Comparison of ENCODE assay signal across 1 cellular context in the genomic region with DNA sequence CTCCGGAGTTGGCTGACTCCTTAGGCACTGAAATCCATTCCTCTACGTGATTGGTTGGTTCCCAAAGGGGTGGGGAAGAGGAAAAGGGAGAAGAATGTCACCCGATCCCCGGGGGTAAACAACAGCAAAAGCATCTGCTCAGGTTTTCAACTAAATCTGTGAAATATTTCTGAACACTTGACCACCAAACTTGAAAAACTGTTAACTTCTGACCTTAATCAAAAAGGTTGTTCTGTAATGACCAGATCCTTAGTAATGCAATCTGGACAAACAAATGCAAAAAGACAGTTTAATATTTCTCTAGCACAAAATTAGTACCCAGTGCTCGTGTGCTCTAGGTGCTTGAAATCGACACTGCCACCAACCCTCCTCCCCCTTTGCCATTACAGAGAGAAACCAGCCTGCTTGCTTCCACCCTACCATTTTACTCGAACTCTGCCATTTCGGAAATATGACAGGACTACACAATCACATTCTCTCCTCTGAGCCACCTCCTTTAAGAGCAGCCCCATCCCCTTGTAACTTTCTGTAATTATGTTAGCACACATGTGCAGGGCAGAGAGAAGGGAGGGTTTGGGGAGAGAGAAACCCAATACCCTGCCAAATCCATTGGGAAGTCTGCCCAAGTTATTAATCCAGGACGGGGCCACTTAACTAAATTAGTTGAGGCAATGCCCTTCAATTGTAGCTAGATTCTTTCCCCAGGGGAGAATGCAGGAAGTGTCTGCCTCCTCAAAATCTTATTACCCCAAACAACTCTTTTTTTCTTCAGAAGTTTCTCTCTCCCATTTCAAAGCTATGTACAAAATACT.
A peak's percentile ranks its signal among the peaks of the same experiment; 100 is the strongest.
TF ChIP-seq lines count a peak whose summit lies in the region.

No MANE protein-coding gene starts in this region.

TF ChIP-seq in H1, 55 proteins besides CTCF, POLR2A, EP300 and RAD21 (continued from another document):
- TF ChIP-seq SP4 (IDR thresholded peaks at IDR 0.05; ENCODE audit: low read length): no peak
- TF ChIP-seq MAFK (IDR thresholded peaks at IDR 0.05; ENCODE audit: low read depth, low read length): no peak
- no peak for TF ChIP-seq SP2 (IDR thresholded peaks at IDR 0.05; ENCODE audit: low read length)
- no peak for TF ChIP-seq CHD7 (IDR thresholded peaks at IDR 0.05; ENCODE audit: insufficient replicate concordance, low read length)
- TF ChIP-seq BRCA1 (IDR thresholded peaks at IDR 0.05; ENCODE audit: low read depth, low read length): no peak
- TF ChIP-seq JUN (IDR thresholded peaks at IDR 0.05; ENCODE audit: low read depth, low read length): no peak
- no peak for TF ChIP-seq CBX8 (IDR thresholded peaks at IDR 0.05; ENCODE audit: borderline replicate concordance, low read depth, low read length)
- no peak for TF ChIP-seq BACH1 (IDR thresholded peaks at IDR 0.05; ENCODE audit: low read length)
- TF ChIP-seq POU5F1 (IDR thresholded peaks at IDR 0.05; ENCODE audit: low read depth, low read length): no peak
- peak; percentile 35; the same call in 1 of the 2 replicates for TF ChIP-seq TBP (IDR thresholded peaks at IDR 0.05; ENCODE audit: low read depth, low read length)
- no peak for TF ChIP-seq ZNF274 (IDR thresholded peaks at IDR 0.05; ENCODE audit: borderline replicate concordance, extremely low read depth, low read length)
- no peak for TF ChIP-seq FOSL1 (IDR thresholded peaks at IDR 0.05; ENCODE audit: insufficient read depth, low read depth, low read length)
- TF ChIP-seq POLR2AphosphoS5 (IDR thresholded peaks at IDR 0.05; ENCODE audit: low read depth, low read length): no peak
- TF ChIP-seq ASH2L (IDR thresholded peaks at IDR 0.05; ENCODE audit: low read length): peak; percentile 70
- TF ChIP-seq RNF2 (IDR thresholded peaks at IDR 0.05; ENCODE audit: borderline replicate concordance, low read depth, low read length, missing control alignments, poor library complexity, severe bottlenecking): no peak
- no peak for TF ChIP-seq ATF2 (IDR thresholded peaks at IDR 0.05; ENCODE audit: low read length)
- TF ChIP-seq, protein P1, sequence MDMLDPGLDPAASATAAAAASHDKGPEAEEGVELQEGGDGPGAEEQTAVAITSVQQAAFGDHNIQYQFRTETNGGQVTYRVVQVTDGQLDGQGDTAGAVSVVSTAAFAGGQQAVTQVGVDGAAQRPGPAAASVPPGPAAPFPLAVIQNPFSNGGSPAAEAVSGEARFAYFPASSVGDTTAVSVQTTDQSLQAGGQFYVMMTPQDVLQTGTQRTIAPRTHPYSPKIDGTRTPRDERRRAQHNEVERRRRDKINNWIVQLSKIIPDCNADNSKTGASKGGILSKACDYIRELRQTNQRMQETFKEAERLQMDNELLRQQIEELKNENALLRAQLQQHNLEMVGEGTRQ (IDR thresholded peaks at IDR 0.05; ENCODE audit: low read length): no peak
- no peak for TF ChIP-seq CTBP2 (IDR thresholded peaks at IDR 0.05; ENCODE audit: borderline replicate concordance, insufficient read depth, insufficient read length, low read length)
- TF ChIP-seq BCL11A (IDR thresholded peaks at IDR 0.05; ENCODE audit: low read depth in 2 of 2, low read length in 2 of 2): no peak
- TF ChIP-seq SP1 (IDR thresholded peaks at IDR 0.05; ENCODE audit: low read depth, low read length): peak; percentile 87
- no peak for TF ChIP-seq EGR1 (IDR thresholded peaks at IDR 0.05; ENCODE audit: borderline replicate concordance, low read depth, low read length)
- TF ChIP-seq SUZ12 (IDR thresholded peaks at IDR 0.05; ENCODE audit: low read length): no peak
- TF ChIP-seq TAF7 (optimal IDR thresholded peaks at IDR 0.05; ENCODE audit: borderline replicate concordance, low read depth, low read length): no peak
- TF ChIP-seq TEAD4 (IDR thresholded peaks at IDR 0.05; ENCODE audit: low read depth, low read length): no peak
- TF ChIP-seq KDM1A (IDR thresholded peaks at IDR 0.05; ENCODE audit: borderline replicate concordance, low read length): no peak
- TF ChIP-seq SIX5 (IDR thresholded peaks at IDR 0.05; ENCODE audit: low read depth, low read length): peak; percentile 19
- no peak for TF ChIP-seq PHF8 (conservative IDR thresholded peaks at IDR 0.05; ENCODE audit: low read depth, low read length)
- no peak for TF ChIP-seq ATF3 (IDR thresholded peaks at IDR 0.05; ENCODE audit: insufficient read depth, low read depth, low read length)
- no peak for TF ChIP-seq EZH2 (IDR thresholded peaks at IDR 0.05; ENCODE audit: low read depth, low read length, severe bottlenecking)
- no peak for TF ChIP-seq HDAC2 (IDR thresholded peaks at IDR 0.05; ENCODE audit: borderline replicate concordance in 1 of 2, low read depth in 2 of 2, low read length in 2 of 2)
- no peak for TF ChIP-seq RFX5 (IDR thresholded peaks at IDR 0.05; ENCODE audit: borderline replicate concordance, low read depth, low read length)
